8 cellular contexts compared by ENCODE assay signal in genomic region chr12:5945071-5946008, GRCh38.
DNase-seq lines count a peak whose midpoint lies in the region; ATAC-seq and TF ChIP-seq lines count a peak whose summit lies in the region.

TSS of gene ANO2 (minus strand) at chr12:5945259. CDS start at chr12:5945217, 42 bp downstream.

- no peaks in the 10 kb centered on the region for H3K9me3 ChIP-seq in muscle layer of duodenum (ENCODE audit: control insufficient read depth in 1 of 2, low read length in 2 of 2)

- peaks cover 0 to 14% of the 10 kb centered on the region in 2 donors for H3K4me1 ChIP-seq in muscle layer of duodenum (ENCODE audit: control insufficient read depth in 1 of 2, insufficient read depth in 2 of 2, low read length in 2 of 2)

- DNase-seq in AG08395 (ENCODE audit: low spot score) = peak; percentile 32
- DNase-seq in NCI-H2171 treated with DMSO at 0.1 percent for 48 hours (lab: John Stamatoyannopoulos, UW) = peak; percentile 16
- peak; percentile 25 for DNase-seq in epithelial cell of esophagus (ENCODE audit: low read depth)
- DNase-seq in COR-L47 (lab: John Stamatoyannopoulos, UW) = no peak

- no peak within 1 kb of the TSS for H3K27ac ChIP-seq in muscle layer of duodenum (ENCODE audit: low read length)

- H3K27me3 ChIP-seq in muscle layer of duodenum (ENCODE audit: low read depth, low read length) = peaks cover 32% of the 10 kb centered on the region

- TF ChIP-seq CTCF in epithelial cell of esophagus (IDR thresholded peaks at IDR 0.05; ENCODE audit: insufficient read depth, low read depth, low read length, missing control alignments) = no peak

- H3K4me3 ChIP-seq in epithelial cell of esophagus (ENCODE audit: low read length) (peak within 1 kb of the TSS; percentile 23), muscle layer of duodenum (ENCODE audit: low read depth in 1 of 2, low read length in 2 of 2) (peak within 1 kb of the TSS; percentile 48 to 62)

- ATAC-seq in HG03432 (IDR thresholded peaks at IDR 0.05; ENCODE audit: unreplicated experiment) (no peak), GM18873 (IDR thresholded peaks at IDR 0.05; ENCODE audit: low FRiP score, unreplicated experiment) (no peak), GM19455 (IDR thresholded peaks at IDR 0.05; ENCODE audit: unreplicated experiment) (no peak)

- H3K36me3 ChIP-seq in muscle layer of duodenum (ENCODE audit: control insufficient read depth in 1 of 2, insufficient read depth in 2 of 2, low read length in 2 of 2) = peaks cover 0 to under 1% of the 10 kb centered on the region in 2 donors
